ENCODE assay signal across 1 cellular context in the genomic region with DNA sequence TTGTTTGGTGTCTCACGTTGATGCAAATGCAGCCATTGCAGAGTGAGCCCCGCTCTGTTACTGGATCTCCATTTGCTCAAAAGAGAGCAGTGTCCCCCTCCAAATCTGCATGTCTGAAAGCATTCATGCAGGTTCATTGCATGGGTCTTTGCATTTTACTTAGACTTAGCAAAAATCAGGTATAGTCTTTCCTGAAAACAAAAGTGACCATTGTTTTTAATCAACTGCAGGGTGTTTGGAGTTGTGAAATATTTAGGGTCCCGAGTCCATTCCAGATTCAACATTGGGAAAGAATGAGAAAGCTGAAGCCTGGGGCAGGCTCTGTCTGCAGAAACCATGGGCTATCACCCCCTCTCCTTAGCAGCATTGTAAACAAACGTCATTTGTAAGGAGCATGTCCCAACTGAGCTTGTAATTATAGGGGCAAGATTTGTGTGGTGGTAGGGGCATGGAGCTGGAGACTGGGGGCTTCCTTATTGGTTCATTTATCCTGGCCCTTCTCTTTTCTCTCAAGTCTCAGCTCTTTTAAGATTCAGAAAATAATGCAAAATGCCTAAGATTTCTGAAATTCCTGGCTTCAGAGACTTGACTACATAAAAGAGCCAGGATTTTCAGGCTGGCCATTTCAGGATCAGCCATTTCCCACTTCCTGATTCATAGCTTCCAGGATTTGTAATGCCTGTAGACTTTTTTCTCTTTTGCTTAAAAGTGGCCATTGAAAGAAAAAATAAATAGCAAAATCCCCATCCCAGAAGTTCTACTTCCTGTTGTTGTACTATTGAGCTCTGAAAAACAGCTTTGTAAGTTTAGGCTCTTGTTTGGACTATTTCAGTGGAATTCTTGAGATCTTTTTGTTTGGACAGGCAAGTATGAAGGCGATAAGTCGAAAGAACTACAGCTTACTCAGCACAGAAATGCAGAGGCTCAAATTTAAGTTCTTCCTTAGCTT.
TF ChIP-seq lines count a peak whose summit lies in the region.

No MANE protein-coding gene starts in this region.

TF ChIP-seq in HepG2, 621 proteins besides CTCF, POLR2A, EP300 and RAD21 (continued from another document and continues in another):
- TF ChIP-seq REPIN1 (CRISPR knock-in tag; IDR thresholded peaks at IDR 0.05; ENCODE audit: borderline replicate concordance, low read depth) (no peak), KMT2A (CRISPR knock-in tag; IDR thresholded peaks at IDR 0.05) (no peak), SRF (IDR thresholded peaks at IDR 0.05; ENCODE audit: low read depth, low read length) (0 out of 2 replicates have a peak, but pooled peaks have one; percentile 11), RARA (CRISPR knock-in tag; IDR thresholded peaks at IDR 0.05) (peak; percentile 63), KLF6 (CRISPR knock-in tag; IDR thresholded peaks at IDR 0.05) (peak; percentile 55), NCOA2 (CRISPR knock-in tag; IDR thresholded peaks at IDR 0.05) (peak; percentile 80), SSRP1 (CRISPR knock-in tag; IDR thresholded peaks at IDR 0.05) (peak; percentile 70; the same call in 1 of the 2 replicates), MTF1 (CRISPR knock-in tag; IDR thresholded peaks at IDR 0.05) (no peak), ZNF333 (CRISPR knock-in tag; IDR thresholded peaks at IDR 0.05; ENCODE audit: borderline replicate concordance) (no peak), RBAK (CRISPR knock-in tag; IDR thresholded peaks at IDR 0.05) (peak; percentile 48; the same call in 1 of the 2 replicates), SNRNP70 (IDR thresholded peaks at IDR 0.05; ENCODE audit: low read depth, low read length) (no peak), KMT2B (CRISPR knock-in tag; IDR thresholded peaks at IDR 0.05) (no peak), ZNF766 (CRISPR knock-in tag; IDR thresholded peaks at IDR 0.05; ENCODE audit: borderline replicate concordance) (peak; percentile 57; the same call in 1 of the 2 replicates), SP2 (CRISPR knock-in tag; IDR thresholded peaks at IDR 0.05) (no peak), TGIF2 (CRISPR knock-in tag; IDR thresholded peaks at IDR 0.05) (peak; percentile 75), KAT7 (CRISPR knock-in tag; IDR thresholded peaks at IDR 0.05; ENCODE audit: borderline replicate concordance) (no peak), MEIS2 (CRISPR knock-in tag; IDR thresholded peaks at IDR 0.05) (0 out of 2 replicates have a peak, but pooled peaks have one; percentile 32), MEF2D (CRISPR knock-in tag; IDR thresholded peaks at IDR 0.05) (0 out of 2 replicates have a peak, but pooled peaks have one; percentile 10), SRSF9 (IDR thresholded peaks at IDR 0.05; ENCODE audit: borderline replicate concordance, insufficient read depth, low read depth, low read length, poor library complexity, severe bottlenecking) (no peak), HIVEP1 (CRISPR knock-in tag; IDR thresholded peaks at IDR 0.05) (no peak), SKI (IDR thresholded peaks at IDR 0.05; ENCODE audit: partially characterized antibody) (peak; percentile 54), ZBTB7B (CRISPR knock-in tag; IDR thresholded peaks at IDR 0.05) (peak; percentile 67; the same call in 1 of the 2 replicates), HMG20B (CRISPR knock-in tag; conservative IDR thresholded peaks at IDR 0.05) (peak; percentile 66; the same call in 1 of the 2 replicates), ZFP82 (CRISPR knock-in tag; IDR thresholded peaks at IDR 0.05; ENCODE audit: borderline replicate concordance) (0 out of 2 replicates have a peak, but pooled peaks have one; percentile 59)
- TF ChIP-seq, protein P1, sequence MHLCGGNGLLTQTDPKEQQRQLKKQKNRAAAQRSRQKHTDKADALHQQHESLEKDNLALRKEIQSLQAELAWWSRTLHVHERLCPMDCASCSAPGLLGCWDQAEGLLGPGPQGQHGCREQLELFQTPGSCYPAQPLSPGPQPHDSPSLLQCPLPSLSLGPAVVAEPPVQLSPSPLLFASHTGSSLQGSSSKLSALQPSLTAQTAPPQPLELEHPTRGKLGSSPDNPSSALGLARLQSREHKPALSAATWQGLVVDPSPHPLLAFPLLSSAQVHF (CRISPR knock-in tag; IDR thresholded peaks at IDR 0.05) = no peak
- TF ChIP-seq, protein P2, sequence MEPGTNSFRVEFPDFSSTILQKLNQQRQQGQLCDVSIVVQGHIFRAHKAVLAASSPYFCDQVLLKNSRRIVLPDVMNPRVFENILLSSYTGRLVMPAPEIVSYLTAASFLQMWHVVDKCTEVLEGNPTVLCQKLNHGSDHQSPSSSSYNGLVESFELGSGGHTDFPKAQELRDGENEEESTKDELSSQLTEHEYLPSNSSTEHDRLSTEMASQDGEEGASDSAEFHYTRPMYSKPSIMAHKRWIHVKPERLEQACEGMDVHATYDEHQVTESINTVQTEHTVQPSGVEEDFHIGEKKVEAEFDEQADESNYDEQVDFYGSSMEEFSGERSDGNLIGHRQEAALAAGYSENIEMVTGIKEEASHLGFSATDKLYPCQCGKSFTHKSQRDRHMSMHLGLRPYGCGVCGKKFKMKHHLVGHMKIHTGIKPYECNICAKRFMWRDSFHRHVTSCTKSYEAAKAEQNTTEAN (CRISPR knock-in tag; conservative IDR thresholded peaks at IDR 0.05) = 0 out of 2 replicates have a peak, but pooled peaks have one; percentile 59
- TF ChIP-seq, protein P3, sequence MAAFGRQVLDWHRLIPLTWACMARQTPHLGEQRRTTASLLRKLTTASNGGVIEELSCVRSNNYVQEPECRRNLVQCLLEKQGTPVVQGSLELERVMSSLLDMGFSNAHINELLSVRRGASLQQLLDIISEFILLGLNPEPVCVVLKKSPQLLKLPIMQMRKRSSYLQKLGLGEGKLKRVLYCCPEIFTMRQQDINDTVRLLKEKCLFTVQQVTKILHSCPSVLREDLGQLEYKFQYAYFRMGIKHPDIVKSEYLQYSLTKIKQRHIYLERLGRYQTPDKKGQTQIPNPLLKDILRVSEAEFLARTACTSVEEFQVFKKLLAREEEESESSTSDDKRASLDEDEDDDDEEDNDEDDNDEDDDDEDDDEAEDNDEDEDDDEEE (CRISPR knock-in tag; IDR thresholded peaks at IDR 0.05) = no peak
- TF ChIP-seq, protein P4, sequence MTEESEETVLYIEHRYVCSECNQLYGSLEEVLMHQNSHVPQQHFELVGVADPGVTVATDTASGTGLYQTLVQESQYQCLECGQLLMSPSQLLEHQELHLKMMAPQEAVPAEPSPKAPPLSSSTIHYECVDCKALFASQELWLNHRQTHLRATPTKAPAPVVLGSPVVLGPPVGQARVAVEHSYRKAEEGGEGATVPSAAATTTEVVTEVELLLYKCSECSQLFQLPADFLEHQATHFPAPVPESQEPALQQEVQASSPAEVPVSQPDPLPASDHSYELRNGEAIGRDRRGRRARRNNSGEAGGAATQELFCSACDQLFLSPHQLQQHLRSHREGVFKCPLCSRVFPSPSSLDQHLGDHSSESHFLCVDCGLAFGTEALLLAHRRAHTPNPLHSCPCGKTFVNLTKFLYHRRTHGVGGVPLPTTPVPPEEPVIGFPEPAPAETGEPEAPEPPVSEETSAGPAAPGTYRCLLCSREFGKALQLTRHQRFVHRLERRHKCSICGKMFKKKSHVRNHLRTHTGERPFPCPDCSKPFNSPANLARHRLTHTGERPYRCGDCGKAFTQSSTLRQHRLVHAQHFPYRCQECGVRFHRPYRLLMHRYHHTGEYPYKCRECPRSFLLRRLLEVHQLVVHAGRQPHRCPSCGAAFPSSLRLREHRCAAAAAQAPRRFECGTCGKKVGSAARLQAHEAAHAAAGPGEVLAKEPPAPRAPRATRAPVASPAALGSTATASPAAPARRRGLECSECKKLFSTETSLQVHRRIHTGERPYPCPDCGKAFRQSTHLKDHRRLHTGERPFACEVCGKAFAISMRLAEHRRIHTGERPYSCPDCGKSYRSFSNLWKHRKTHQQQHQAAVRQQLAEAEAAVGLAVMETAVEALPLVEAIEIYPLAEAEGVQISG (CRISPR knock-in tag; IDR thresholded peaks at IDR 0.05) = peak; percentile 40; the same call in 1 of the 2 replicates
- TF ChIP-seq, protein P5, sequence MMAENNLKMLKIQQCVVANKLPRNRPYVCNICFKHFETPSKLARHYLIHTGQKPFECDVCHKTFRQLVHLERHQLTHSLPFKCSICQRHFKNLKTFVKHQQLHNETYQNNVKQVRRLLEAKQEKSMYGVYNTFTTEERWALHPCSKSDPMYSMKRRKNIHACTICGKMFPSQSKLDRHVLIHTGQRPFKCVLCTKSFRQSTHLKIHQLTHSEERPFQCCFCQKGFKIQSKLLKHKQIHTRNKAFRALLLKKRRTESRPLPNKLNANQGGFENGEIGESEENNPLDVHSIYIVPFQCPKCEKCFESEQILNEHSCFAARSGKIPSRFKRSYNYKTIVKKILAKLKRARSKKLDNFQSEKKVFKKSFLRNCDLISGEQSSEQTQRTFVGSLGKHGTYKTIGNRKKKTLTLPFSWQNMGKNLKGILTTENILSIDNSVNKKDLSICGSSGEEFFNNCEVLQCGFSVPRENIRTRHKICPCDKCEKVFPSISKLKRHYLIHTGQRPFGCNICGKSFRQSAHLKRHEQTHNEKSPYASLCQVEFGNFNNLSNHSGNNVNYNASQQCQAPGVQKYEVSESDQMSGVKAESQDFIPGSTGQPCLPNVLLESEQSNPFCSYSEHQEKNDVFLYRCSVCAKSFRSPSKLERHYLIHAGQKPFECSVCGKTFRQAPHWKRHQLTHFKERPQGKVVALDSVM (CRISPR knock-in tag; IDR thresholded peaks at IDR 0.05) = no peak
- TF ChIP-seq, protein P6, sequence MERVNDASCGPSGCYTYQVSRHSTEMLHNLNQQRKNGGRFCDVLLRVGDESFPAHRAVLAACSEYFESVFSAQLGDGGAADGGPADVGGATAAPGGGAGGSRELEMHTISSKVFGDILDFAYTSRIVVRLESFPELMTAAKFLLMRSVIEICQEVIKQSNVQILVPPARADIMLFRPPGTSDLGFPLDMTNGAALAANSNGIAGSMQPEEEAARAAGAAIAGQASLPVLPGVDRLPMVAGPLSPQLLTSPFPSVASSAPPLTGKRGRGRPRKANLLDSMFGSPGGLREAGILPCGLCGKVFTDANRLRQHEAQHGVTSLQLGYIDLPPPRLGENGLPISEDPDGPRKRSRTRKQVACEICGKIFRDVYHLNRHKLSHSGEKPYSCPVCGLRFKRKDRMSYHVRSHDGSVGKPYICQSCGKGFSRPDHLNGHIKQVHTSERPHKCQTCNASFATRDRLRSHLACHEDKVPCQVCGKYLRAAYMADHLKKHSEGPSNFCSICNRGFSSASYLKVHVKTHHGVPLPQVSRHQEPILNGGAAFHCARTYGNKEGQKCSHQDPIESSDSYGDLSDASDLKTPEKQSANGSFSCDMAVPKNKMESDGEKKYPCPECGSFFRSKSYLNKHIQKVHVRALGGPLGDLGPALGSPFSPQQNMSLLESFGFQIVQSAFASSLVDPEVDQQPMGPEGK (CRISPR knock-in tag; IDR thresholded peaks at IDR 0.05) = peak; percentile 81
- TF ChIP-seq, protein P7, sequence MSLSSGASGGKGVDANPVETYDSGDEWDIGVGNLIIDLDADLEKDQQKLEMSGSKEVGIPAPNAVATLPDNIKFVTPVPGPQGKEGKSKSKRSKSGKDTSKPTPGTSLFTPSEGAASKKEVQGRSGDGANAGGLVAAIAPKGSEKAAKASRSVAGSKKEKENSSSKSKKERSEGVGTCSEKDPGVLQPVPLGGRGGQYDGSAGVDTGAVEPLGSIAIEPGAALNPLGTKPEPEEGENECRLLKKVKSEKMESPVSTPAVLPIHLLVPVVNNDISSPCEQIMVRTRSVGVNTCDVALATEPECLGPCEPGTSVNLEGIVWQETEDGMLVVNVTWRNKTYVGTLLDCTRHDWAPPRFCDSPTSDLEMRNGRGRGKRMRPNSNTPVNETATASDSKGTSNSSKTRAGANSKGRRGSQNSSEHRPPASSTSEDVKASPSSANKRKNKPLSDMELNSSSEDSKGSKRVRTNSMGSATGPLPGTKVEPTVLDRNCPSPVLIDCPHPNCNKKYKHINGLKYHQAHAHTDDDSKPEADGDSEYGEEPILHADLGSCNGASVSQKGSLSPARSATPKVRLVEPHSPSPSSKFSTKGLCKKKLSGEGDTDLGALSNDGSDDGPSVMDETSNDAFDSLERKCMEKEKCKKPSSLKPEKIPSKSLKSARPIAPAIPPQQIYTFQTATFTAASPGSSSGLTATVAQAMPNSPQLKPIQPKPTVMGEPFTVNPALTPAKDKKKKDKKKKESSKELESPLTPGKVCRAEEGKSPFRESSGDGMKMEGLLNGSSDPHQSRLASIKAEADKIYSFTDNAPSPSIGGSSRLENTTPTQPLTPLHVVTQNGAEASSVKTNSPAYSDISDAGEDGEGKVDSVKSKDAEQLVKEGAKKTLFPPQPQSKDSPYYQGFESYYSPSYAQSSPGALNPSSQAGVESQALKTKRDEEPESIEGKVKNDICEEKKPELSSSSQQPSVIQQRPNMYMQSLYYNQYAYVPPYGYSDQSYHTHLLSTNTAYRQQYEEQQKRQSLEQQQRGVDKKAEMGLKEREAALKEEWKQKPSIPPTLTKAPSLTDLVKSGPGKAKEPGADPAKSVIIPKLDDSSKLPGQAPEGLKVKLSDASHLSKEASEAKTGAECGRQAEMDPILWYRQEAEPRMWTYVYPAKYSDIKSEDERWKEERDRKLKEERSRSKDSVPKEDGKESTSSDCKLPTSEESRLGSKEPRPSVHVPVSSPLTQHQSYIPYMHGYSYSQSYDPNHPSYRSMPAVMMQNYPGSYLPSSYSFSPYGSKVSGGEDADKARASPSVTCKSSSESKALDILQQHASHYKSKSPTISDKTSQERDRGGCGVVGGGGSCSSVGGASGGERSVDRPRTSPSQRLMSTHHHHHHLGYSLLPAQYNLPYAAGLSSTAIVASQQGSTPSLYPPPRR (CRISPR knock-in tag; IDR thresholded peaks at IDR 0.05; ENCODE audit: borderline replicate concordance) = peak; percentile 15; the same call in 1 of the 2 replicates
- TF ChIP-seq, protein P8, sequence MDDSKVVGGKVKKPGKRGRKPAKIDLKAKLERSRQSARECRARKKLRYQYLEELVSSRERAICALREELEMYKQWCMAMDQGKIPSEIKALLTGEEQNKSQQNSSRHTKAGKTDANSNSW (CRISPR knock-in tag; IDR thresholded peaks at IDR 0.05; ENCODE audit: borderline replicate concordance) = no peak
- TF ChIP-seq, protein P9, sequence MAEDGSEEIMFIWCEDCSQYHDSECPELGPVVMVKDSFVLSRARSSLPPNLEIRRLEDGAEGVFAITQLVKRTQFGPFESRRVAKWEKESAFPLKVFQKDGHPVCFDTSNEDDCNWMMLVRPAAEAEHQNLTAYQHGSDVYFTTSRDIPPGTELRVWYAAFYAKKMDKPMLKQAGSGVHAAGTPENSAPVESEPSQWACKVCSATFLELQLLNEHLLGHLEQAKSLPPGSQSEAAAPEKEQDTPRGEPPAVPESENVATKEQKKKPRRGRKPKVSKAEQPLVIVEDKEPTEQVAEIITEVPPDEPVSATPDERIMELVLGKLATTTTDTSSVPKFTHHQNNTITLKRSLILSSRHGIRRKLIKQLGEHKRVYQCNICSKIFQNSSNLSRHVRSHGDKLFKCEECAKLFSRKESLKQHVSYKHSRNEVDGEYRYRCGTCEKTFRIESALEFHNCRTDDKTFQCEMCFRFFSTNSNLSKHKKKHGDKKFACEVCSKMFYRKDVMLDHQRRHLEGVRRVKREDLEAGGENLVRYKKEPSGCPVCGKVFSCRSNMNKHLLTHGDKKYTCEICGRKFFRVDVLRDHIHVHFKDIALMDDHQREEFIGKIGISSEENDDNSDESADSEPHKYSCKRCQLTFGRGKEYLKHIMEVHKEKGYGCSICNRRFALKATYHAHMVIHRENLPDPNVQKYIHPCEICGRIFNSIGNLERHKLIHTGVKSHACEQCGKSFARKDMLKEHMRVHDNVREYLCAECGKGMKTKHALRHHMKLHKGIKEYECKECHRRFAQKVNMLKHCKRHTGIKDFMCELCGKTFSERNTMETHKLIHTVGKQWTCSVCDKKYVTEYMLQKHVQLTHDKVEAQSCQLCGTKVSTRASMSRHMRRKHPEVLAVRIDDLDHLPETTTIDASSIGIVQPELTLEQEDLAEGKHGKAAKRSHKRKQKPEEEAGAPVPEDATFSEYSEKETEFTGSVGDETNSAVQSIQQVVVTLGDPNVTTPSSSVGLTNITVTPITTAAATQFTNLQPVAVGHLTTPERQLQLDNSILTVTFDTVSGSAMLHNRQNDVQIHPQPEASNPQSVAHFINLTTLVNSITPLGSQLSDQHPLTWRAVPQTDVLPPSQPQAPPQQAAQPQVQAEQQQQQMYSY (CRISPR knock-in tag; IDR thresholded peaks at IDR 0.05) = peak; percentile 73; the same call in 1 of the 2 replicates
